Comparison of ENCODE assay signal across 17 cellular contexts in genomic region chr17:1639549-1639948, GRCh38. TPM values are rescaled to one million over a fixed set of nuclear protein-coding genes. Genes with fewer than 3 reads are reported as not detected.
A peak's percentile ranks its signal among the peaks of the same experiment; 100 is the strongest.
DNase-seq lines count a peak whose midpoint lies in the region; ATAC-seq and TF ChIP-seq lines count a peak whose summit lies in the region.
"Had no signal": no experiment of that assay in that cellular context is flagged by ENCODE, and none has a peak within 500 bp of the region (broad histone marks: within the 10 kb centered on the region; RNA-seq: fewer than 3 reads in every experiment).

No MANE protein-coding gene starts in this region.

- TF ChIP-seq CTCF in brain (conservative IDR thresholded peaks at IDR 0.05) (no peak), neural progenitor cell (IDR thresholded peaks at IDR 0.05) (no peak)

- no peak overlapping the region for H2AFZ ChIP-seq in neural progenitor cell (replicated peaks)
- H2AFZ ChIP-seq: hepatocyte had no signal

- H3K9ac ChIP-seq in neural progenitor cell = no peak overlapping the region

- no peaks in the 10 kb centered on the region for H3K9me3 ChIP-seq in neural progenitor cell (ENCODE audit: low read depth)

- H3K36me3 Mint-ChIP-seq in brain (no peaks in the 10 kb centered on the region), neural progenitor cell (peaks cover 2% of the 10 kb centered on the region)
- peaks cover 2% of the 10 kb centered on the region for H3K36me3 Mint-ChIP-seq in activated naive CD8-positive, alpha-beta T cell treated with anti-CD3 and anti-CD28 coated beads, Interleukin-2, amount 50 U/mL, for 24 hours (ENCODE audit: low read depth)
- H3K36me3 Mint-ChIP-seq: natural killer cell treated with Interleukin-12 subunit alpha and Interleukin-12 subunit beta and Interleukin-15 and Interleukin-18, amount 100 ng/mL, for 72 hours had no signal

- peaks cover 15% of the 10 kb centered on the region for H3K27me3 Mint-ChIP-seq in brain
- peaks cover 20% of the 10 kb centered on the region for H3K27me3 Mint-ChIP-seq in neural progenitor cell (ENCODE audit: insufficient read depth, low read depth)
- H3K27me3 Mint-ChIP-seq in activated naive CD8-positive, alpha-beta T cell treated with anti-CD3 and anti-CD28 coated beads, Interleukin-2, amount 50 U/mL, for 24 hours = no peaks in the 10 kb centered on the region
- H3K27me3 Mint-ChIP-seq: natural killer cell treated with Interleukin-12 subunit alpha and Interleukin-12 subunit beta and Interleukin-15 and Interleukin-18, amount 100 ng/mL, for 72 hours had no signal

- DNase-seq in NCI-H1436 (lab: John Stamatoyannopoulos, UW) (peak; percentile 54), NCI-H1436 treated with DMSO at 0.1 percent for 48 hours (lab: John Stamatoyannopoulos, UW) (no peak), DMS79 treated with DMSO at 0.1 percent for 48 hours (lab: John Stamatoyannopoulos, UW) (peak; percentile 37), neural progenitor cell (ENCODE audit: low spot score) (peak; percentile 64), NCI-H446 treated with DMSO at 0.1 percent for 48 hours (lab: John Stamatoyannopoulos, UW) (no peak), cerebellar nuclear complex (lab: John Stamatoyannopoulos, UW) (no peak)
- no peak for DNase-seq in activated naive CD8-positive, alpha-beta T cell treated with anti-CD3 and anti-CD28 coated beads, Interleukin-2, amount 50 U/mL, for 24 hours
- DNase-seq: activated effector memory CD4-positive, alpha-beta T cell treated with anti-CD3 and anti-CD28 coated beads, Interleukin-2, amount 50 U/mL, for 16 hours; aorta; Calu3; cortex of kidney; NCI-H345; OCI-M1; stimulated activated CD4-positive, alpha-beta T cell treated with anti-CD3 and anti-CD28 coated beads, Interleukin-2, amount 100 ng/mL, for 24 hours had no signal

- H3K27ac Mint-ChIP-seq in brain (peak overlapping the region in 3 of 5 experiments; percentile 65 to 99 (median 79)), neural progenitor cell (peak overlapping the region; percentile 74)
- H3K27ac Mint-ChIP-seq in activated naive CD8-positive, alpha-beta T cell treated with anti-CD3 and anti-CD28 coated beads, Interleukin-2, amount 50 U/mL, for 24 hours = no peak overlapping the region
- H3K27ac Mint-ChIP-seq: natural killer cell treated with Interleukin-12 subunit alpha and Interleukin-12 subunit beta and Interleukin-15 and Interleukin-18, amount 100 ng/mL, for 72 hours had no signal

- H3K36me3 ChIP-seq in neural progenitor cell = no peaks in the 10 kb centered on the region

- no peak overlapping the region for H3K4me2 ChIP-seq in neural progenitor cell
- H3K4me2 ChIP-seq: hepatocyte had no signal

- H3K9me3 Mint-ChIP-seq in brain = no peaks in the 10 kb centered on the region
- no peaks in the 10 kb centered on the region for H3K9me3 Mint-ChIP-seq in neural progenitor cell
- no peaks in the 10 kb centered on the region for H3K9me3 Mint-ChIP-seq in activated naive CD8-positive, alpha-beta T cell treated with anti-CD3 and anti-CD28 coated beads, Interleukin-2, amount 50 U/mL, for 24 hours
- H3K9me3 Mint-ChIP-seq: natural killer cell treated with Interleukin-12 subunit alpha and Interleukin-12 subunit beta and Interleukin-15 and Interleukin-18, amount 100 ng/mL, for 72 hours had no signal

- ATAC-seq in activated naive CD8-positive, alpha-beta T cell treated with anti-CD3 and anti-CD28 coated beads, Interleukin-2, amount 50 U/mL, for 24 hours = no peak
- ATAC-seq: natural killer cell treated with Interleukin-12 subunit alpha and Interleukin-12 subunit beta and Interleukin-15 and Interleukin-18, amount 100 ng/mL, for 72 hours had no signal

- H3K4me3 ChIP-seq in neural progenitor cell = no peak overlapping the region
- H3K4me3 ChIP-seq: hepatocyte had no signal

- no peaks in the 10 kb centered on the region for H4K20me1 ChIP-seq in neural progenitor cell (ENCODE audit: low read depth)

- H3K27me3 ChIP-seq in neural progenitor cell = peaks cover 22% of the 10 kb centered on the region
- H3K27me3 ChIP-seq: hepatocyte had no signal

- H3K4me1 ChIP-seq in neural progenitor cell = peaks cover 14% of the 10 kb centered on the region

- peaks cover 28% of the 10 kb centered on the region for H3F3A ChIP-seq in neural progenitor cell (ENCODE audit: low read depth)

- no peaks in the 10 kb centered on the region for H3K79me2 ChIP-seq in neural progenitor cell (ENCODE audit: low read depth)
- H3K79me2 ChIP-seq: hepatocyte had no signal

- H3K4me3 Mint-ChIP-seq in brain (peak overlapping the region in 1 of 5 experiments; percentile 20), neural progenitor cell (no peak overlapping the region)
- H3K4me3 Mint-ChIP-seq in activated naive CD8-positive, alpha-beta T cell treated with anti-CD3 and anti-CD28 coated beads, Interleukin-2, amount 50 U/mL, for 24 hours = no peak overlapping the region
- H3K4me3 Mint-ChIP-seq: natural killer cell treated with Interleukin-12 subunit alpha and Interleukin-12 subunit beta and Interleukin-15 and Interleukin-18, amount 100 ng/mL, for 72 hours had no signal

- peaks cover 46% of the 10 kb centered on the region for H3K4me1 Mint-ChIP-seq in brain
- peaks cover 35% of the 10 kb centered on the region for H3K4me1 Mint-ChIP-seq in neural progenitor cell
- peaks cover 7% of the 10 kb centered on the region for H3K4me1 Mint-ChIP-seq in activated naive CD8-positive, alpha-beta T cell treated with anti-CD3 and anti-CD28 coated beads, Interleukin-2, amount 50 U/mL, for 24 hours

- H3K27ac ChIP-seq in neural progenitor cell = no peak overlapping the region
- H3K27ac ChIP-seq: hepatocyte had no signal

RNA-seq across cellular contexts. Expression of gene SCARF1, which starts 6.0 kb away (rescaled TPM):
- 2.6 TPM for polyA plus RNA-seq in brain (ENCODE audit: insufficient read depth, low read depth, low replicate concordance)
- total RNA-seq in neural progenitor cell (ENCODE audit: low replicate concordance) = 1.1 TPM in 1 of 2 replicates, not detected in the other

RNA-seq across cellular contexts. Expression of gene RILP, which starts 10.1 kb away (rescaled TPM):
- 9.7 TPM for polyA plus RNA-seq in brain (ENCODE audit: insufficient read depth, low read depth, low replicate concordance)
- 0.13 and 2.8 TPM in 2 replicates for total RNA-seq in neural progenitor cell (ENCODE audit: low replicate concordance)

RNA-seq across cellular contexts. Expression of gene SLC43A2, which starts 10.9 kb away (rescaled TPM):
- 22.1 TPM for polyA plus RNA-seq in brain (ENCODE audit: insufficient read depth, low read depth, low replicate concordance)
- total RNA-seq in neural progenitor cell (ENCODE audit: low replicate concordance) = 6.8 and 18.4 TPM in 2 replicates

RNA-seq across cellular contexts. Expression of gene PRPF8, which starts 45.1 kb away (rescaled TPM):
- polyA plus RNA-seq in brain (ENCODE audit: insufficient read depth, low read depth, low replicate concordance) = 418 TPM
- 119 and 173 TPM in 2 replicates for total RNA-seq in neural progenitor cell (ENCODE audit: low replicate concordance)

Comparison
In these comparisons a context has a peak if more than half of its experiments do, and no peak if none do; other contexts are left out.
1. DNase-seq: peak in NCI-H1436 (single experiment), DMS79 treated with DMSO at 0.1 percent for 48 hours (single experiment) and neural progenitor cell (single experiment); none in NCI-H1436 treated with DMSO at 0.1 percent for 48 hours (single experiment), activated naive CD8-positive, alpha-beta T cell treated with anti-CD3 and anti-CD28 coated beads, Interleukin-2, amount 50 U/mL, for 24 hours (single experiment), NCI-H446 treated with DMSO at 0.1 percent for 48 hours (single experiment) and cerebellar nuclear complex (0 of 2).